In the genomic region with DNA sequence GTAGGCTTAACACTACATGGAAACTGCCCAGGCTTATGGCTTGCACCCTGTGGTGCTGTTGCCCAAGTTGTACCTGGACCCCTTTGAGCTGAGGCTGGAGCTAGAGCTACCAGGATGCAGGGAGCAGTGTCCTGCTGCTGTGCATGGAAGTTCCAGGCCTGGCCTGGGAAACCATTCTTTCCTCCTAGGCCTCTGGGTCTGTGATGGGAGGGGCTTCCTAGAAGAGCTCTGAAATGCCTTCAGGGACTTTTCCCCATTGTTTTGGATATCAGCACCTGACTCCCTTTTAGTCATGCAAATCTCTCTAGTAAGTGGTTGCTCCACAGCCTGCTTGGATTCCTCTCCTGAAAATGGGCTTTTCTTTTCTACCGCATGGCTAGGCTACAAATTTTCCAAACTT, we compare ENCODE assay signal across 28 cellular contexts. TPM values are rescaled to one million over a fixed set of nuclear protein-coding genes. Genes with fewer than 3 reads are reported as not detected.
"Had no signal": no experiment of that assay in that cellular context is flagged by ENCODE, and none has a peak within 500 bp of the region (broad histone marks: within the 10 kb centered on the region; RNA-seq: fewer than 3 reads in every experiment).

No MANE protein-coding gene starts in this region.

- H3K36me3 ChIP-seq: esophagus muscularis mucosa, heart left ventricle, left lung, lower lobe of right lung, sigmoid colon, uterus had no signal

- H3K27ac Mint-ChIP-seq: nephron, progenitor cell of endocrine pancreas, type B pancreatic cell had no signal

- H3K9me3 ChIP-seq: uterus had no signal

- H3K4me3 ChIP-seq: esophagus muscularis mucosa, heart left ventricle, left lung, lower lobe of right lung, mucosa of descending colon, sigmoid colon, uterus had no signal

- H3K36me3 Mint-ChIP-seq: type B pancreatic cell had no signal

- H3K4me3 Mint-ChIP-seq: activated naive CD4-positive, alpha-beta T cell treated with anti-CD3 and anti-CD28 coated beads, Interleukin-2, amount 10 ng/mL, durations not matched to agents 7 days and 5 days; activated T-cell treated with anti-CD3 and anti-CD28 coated beads, Interleukin-2, amount 50 U/mL, for 24 hours; nephron; stimulated activated effector memory CD8-positive, alpha-beta T cell treated with anti-CD3 and anti-CD28 coated beads, Interleukin-12 subunit alpha, Interleukin-12 subunit beta, amount 100 ng/mL, for 72 hours; stimulated activated naive CD8-positive, alpha-beta T cell treated with anti-CD3 and anti-CD28 coated beads, Interleukin-15, Interleukin-2, amounts not matched to agents 100 ng/mL and 50 ng/mL, for 24 hours; type B pancreatic cell had no signal

- H3K27me3 ChIP-seq: foreskin keratinocyte, heart left ventricle, sigmoid colon, uterus had no signal

- DNase-seq: activated CD4-positive, alpha-beta T cell treated with anti-CD3 and anti-CD28 coated beads for 48 hours; activated CD4-positive, alpha-beta T cell treated with anti-CD3 and anti-CD28 coated beads, Interleukin-2, amount 50 U/mL, for 48 hours; activated CD8-positive, alpha-beta memory T cell treated with anti-CD3 and anti-CD28 coated beads, Interleukin-2, amount 50 U/mL, for 48 hours; activated gamma-delta T cell; activated naive CD4-positive, alpha-beta T cell treated with anti-CD3 and anti-CD28 coated beads, Interleukin-2, amount 10 ng/mL, durations not matched to agents 7 days and 5 days; activated T-cell treated with anti-CD3 and anti-CD28 coated beads, Interleukin-2, amount 50 U/mL, for 24 hours; dermis blood vessel endothelial cell; effector CD4-positive, alpha-beta T cell; foreskin keratinocyte; heart left ventricle; left lung; lower lobe of right lung; mesenchymal stem cell; mucosa of descending colon; sigmoid colon; stimulated activated CD4-positive, alpha-beta T cell treated with anti-CD3 and anti-CD28 coated beads, Interleukin-4, amount 100 ng/mL, for 24 hours; T-helper 9 cell; uterus had no signal

- H3K4me1 ChIP-seq: foreskin keratinocyte, sigmoid colon, uterus had no signal

- ATAC-seq: activated CD4-positive, CD25-positive, alpha-beta regulatory T cell treated with anti-CD3 and anti-CD28 coated beads, Interleukin-2, amount 50 U/mL, for 24 hours; foreskin keratinocyte; heart left ventricle; left lung; lower lobe of right lung; mucosa of descending colon; stimulated activated effector memory CD8-positive, alpha-beta T cell treated with anti-CD3 and anti-CD28 coated beads, Interleukin-12 subunit alpha, Interleukin-12 subunit beta, amount 100 ng/mL, for 72 hours had no signal

- H3K27ac ChIP-seq: esophagus muscularis mucosa, foreskin keratinocyte, heart left ventricle, left lung, lower lobe of right lung, sigmoid colon, uterus, VCaP had no signal

- H3K27me3 Mint-ChIP-seq: activated T-cell treated with anti-CD3 and anti-CD28 coated beads, Interleukin-2, amount 50 U/mL, for 24 hours had no signal

RNA-seq across cellular contexts. Expression of a gene that starts 7.9 kb away (rescaled TPM):
- total RNA-seq: dermis blood vessel endothelial cell, foreskin keratinocyte, myocyte, osteocyte had no signal
- polyA plus RNA-seq: foreskin keratinocyte had no signal
